1 cellular context compared by ENCODE assay signal in the genomic region with DNA sequence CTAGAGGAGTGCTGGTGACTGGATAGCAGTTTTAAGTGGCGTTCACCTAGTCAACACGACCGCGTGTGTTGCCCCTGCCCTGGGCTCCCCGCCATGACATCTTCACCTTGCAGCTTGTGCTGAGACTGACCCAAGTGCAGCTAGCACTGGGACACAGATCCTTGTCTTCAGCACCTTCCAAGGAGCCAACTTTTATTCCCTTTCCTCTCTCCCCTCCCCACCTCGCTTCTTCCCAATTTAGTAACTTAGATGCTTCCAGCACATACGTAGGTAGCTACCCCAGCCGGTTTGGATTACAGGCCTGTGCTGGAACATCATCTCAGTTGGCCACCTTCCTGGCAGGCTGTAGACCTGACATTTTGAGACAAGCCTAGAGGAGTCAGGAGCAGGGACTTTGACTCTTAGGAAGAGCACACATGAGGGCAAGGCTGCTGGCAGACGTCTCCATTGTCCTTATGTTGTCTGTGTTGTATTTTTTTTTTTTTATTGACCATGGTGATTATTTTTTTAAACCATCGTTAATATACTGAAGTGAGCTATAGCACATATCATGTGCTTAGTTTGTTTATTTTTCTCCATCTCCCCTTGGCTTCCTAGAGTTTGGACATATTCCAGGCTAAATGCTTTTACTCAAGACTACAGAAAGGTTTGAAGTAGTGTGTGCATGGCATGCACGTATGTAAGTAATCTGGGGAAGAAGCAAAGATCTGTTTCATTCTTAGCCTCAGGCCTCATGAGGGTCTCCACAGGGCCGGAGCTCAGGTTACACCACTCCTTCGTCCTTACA.
TF ChIP-seq lines count a peak whose summit lies in the region.

No MANE protein-coding gene starts in this region.

TF ChIP-seq in HEK293, 187 proteins besides CTCF, POLR2A, EP300 and RAD21 (continued from another document):
- TF ChIP-seq, protein P1, sequence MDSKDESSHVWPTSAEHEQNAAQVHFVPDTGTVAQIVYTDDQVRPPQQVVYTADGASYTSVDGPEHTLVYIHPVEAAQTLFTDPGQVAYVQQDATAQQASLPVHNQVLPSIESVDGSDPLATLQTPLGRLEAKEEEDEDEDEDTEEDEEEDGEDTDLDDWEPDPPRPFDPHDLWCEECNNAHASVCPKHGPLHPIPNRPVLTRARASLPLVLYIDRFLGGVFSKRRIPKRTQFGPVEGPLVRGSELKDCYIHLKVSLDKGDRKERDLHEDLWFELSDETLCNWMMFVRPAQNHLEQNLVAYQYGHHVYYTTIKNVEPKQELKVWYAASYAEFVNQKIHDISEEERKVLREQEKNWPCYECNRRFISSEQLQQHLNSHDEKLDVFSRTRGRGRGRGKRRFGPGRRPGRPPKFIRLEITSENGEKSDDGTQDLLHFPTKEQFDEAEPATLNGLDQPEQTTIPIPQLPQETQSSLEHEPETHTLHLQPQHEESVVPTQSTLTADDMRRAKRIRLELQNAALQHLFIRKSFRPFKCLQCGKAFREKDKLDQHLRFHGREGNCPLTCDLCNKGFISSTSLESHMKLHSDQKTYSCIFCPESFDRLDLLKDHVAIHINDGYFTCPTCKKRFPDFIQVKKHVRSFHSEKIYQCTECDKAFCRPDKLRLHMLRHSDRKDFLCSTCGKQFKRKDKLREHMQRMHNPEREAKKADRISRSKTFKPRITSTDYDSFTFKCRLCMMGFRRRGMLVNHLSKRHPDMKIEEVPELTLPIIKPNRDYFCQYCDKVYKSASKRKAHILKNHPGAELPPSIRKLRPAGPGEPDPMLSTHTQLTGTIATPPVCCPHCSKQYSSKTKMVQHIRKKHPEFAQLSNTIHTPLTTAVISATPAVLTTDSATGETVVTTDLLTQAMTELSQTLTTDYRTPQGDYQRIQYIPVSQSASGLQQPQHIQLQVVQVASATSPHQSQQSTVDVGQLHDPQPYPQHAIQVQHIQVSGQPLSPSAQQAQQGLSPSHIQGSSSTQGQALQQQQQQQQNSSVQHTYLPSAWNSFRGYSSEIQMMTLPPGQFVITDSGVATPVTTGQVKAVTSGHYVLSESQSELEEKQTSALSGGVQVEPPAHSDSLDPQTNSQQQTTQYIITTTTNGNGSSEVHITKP (tag by site-specific recombination; IDR thresholded peaks at IDR 0.05), result peak; percentile 86
- TF ChIP-seq ZNF76 (tag by site-specific recombination; IDR thresholded peaks at IDR 0.05; ENCODE audit: borderline replicate concordance, low read depth) (no peak), ZNF596 (tag by site-specific recombination; IDR thresholded peaks at IDR 0.05) (no peak), ZNF629 (tag by site-specific recombination; IDR thresholded peaks at IDR 0.05) (0 out of 2 replicates have a peak, but pooled peaks have one; percentile 18), GLIS1 (tag by site-specific recombination; IDR thresholded peaks at IDR 0.05) (peak; percentile 11; the same call in 1 of the 2 replicates), ZNF433 (tag by site-specific recombination; IDR thresholded peaks at IDR 0.05; ENCODE audit: low read depth) (no peak), ZXDB (tag by site-specific recombination; IDR thresholded peaks at IDR 0.05) (peak; percentile 60; the same call in 1 of the 2 replicates), OSR2 (tag by site-specific recombination; IDR thresholded peaks at IDR 0.05) (peak; percentile 82), ZSCAN30 (tag by site-specific recombination; IDR thresholded peaks at IDR 0.05) (no peak), ZNF600 (tag by site-specific recombination; IDR thresholded peaks at IDR 0.05) (peak; percentile 97), FEZF1 (tag by site-specific recombination; IDR thresholded peaks at IDR 0.05) (peak; percentile 77), ZNF843 (tag by site-specific recombination; IDR thresholded peaks at IDR 0.05) (peak; percentile 88), WT1 (tag by site-specific recombination; IDR thresholded peaks at IDR 0.05) (peak; percentile 91), ZBTB17 (tag by site-specific recombination; IDR thresholded peaks at IDR 0.05) (peak; percentile 38), ZNF121 (tag by site-specific recombination; IDR thresholded peaks at IDR 0.05) (no peak)
- TF ChIP-seq, protein P2, sequence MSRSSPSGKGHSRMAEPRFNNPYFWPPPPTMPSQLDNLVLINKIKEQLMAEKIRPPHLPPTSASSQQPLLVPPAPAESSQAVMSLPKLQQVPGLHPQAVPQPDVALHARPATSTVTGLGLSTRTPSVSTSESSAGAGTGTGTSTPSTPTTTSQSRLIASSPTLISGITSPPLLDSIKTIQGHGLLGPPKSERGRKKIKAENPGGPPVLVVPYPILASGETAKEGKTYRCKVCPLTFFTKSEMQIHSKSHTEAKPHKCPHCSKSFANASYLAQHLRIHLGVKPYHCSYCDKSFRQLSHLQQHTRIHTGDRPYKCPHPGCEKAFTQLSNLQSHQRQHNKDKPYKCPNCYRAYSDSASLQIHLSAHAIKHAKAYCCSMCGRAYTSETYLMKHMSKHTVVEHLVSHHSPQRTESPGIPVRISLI (tag by site-specific recombination; IDR thresholded peaks at IDR 0.05), result peak; percentile 52; the same call in 1 of the 2 replicates
- TF ChIP-seq, protein P3, sequence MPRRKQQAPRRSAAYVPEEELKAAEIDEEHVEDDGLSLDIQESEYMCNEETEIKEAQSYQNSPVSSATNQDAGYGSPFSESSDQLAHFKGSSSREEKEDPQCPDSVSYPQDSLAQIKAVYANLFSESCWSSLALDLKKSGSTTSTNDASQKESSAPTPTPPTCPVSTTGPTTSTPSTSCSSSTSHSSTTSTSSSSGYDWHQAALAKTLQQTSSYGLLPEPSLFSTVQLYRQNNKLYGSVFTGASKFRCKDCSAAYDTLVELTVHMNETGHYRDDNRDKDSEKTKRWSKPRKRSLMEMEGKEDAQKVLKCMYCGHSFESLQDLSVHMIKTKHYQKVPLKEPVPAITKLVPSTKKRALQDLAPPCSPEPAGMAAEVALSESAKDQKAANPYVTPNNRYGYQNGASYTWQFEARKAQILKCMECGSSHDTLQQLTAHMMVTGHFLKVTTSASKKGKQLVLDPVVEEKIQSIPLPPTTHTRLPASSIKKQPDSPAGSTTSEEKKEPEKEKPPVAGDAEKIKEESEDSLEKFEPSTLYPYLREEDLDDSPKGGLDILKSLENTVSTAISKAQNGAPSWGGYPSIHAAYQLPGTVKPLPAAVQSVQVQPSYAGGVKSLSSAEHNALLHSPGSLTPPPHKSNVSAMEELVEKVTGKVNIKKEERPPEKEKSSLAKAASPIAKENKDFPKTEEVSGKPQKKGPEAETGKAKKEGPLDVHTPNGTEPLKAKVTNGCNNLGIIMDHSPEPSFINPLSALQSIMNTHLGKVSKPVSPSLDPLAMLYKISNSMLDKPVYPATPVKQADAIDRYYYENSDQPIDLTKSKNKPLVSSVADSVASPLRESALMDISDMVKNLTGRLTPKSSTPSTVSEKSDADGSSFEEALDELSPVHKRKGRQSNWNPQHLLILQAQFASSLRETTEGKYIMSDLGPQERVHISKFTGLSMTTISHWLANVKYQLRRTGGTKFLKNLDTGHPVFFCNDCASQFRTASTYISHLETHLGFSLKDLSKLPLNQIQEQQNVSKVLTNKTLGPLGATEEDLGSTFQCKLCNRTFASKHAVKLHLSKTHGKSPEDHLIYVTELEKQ (tag by site-specific recombination; IDR thresholded peaks at IDR 0.05; ENCODE audit: borderline replicate concordance), result 0 out of 2 replicates have a peak, but pooled peaks have one; percentile 27
- TF ChIP-seq, protein P4, sequence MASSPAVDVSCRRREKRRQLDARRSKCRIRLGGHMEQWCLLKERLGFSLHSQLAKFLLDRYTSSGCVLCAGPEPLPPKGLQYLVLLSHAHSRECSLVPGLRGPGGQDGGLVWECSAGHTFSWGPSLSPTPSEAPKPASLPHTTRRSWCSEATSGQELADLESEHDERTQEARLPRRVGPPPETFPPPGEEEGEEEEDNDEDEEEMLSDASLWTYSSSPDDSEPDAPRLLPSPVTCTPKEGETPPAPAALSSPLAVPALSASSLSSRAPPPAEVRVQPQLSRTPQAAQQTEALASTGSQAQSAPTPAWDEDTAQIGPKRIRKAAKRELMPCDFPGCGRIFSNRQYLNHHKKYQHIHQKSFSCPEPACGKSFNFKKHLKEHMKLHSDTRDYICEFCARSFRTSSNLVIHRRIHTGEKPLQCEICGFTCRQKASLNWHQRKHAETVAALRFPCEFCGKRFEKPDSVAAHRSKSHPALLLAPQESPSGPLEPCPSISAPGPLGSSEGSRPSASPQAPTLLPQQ (tag by site-specific recombination; IDR thresholded peaks at IDR 0.05), result 0 out of 2 replicates have a peak, but pooled peaks have one; percentile 56
- TF ChIP-seq, protein P5, sequence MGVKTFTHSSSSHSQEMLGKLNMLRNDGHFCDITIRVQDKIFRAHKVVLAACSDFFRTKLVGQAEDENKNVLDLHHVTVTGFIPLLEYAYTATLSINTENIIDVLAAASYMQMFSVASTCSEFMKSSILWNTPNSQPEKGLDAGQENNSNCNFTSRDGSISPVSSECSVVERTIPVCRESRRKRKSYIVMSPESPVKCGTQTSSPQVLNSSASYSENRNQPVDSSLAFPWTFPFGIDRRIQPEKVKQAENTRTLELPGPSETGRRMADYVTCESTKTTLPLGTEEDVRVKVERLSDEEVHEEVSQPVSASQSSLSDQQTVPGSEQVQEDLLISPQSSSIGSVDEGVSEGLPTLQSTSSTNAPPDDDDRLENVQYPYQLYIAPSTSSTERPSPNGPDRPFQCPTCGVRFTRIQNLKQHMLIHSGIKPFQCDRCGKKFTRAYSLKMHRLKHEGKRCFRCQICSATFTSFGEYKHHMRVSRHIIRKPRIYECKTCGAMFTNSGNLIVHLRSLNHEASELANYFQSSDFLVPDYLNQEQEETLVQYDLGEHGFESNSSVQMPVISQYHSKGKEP (tag by site-specific recombination; IDR thresholded peaks at IDR 0.05), result peak; percentile 75
TF ChIP-seq in HEK293: peak in this region for 17.
